Comparison of ENCODE assay signal across 26 cellular contexts in the genomic region with DNA sequence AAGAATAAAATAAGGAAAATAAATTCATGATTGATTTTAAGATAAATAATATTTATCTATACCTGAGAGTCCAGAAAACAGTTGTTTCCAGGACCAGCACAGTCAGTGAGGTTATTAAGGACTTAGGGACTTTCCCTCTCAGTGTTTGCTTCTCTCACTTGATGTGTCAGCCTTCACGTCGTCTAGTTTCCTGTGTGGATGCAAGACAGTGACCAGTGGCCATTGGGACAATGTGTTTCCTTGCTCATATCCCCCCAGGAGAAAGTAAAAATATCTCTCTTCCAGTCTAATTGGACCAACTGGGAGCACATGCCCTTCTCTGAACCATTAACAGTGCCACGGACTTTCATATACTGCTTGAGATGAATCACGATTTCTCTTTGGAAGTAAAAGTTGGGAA.
"Had no signal": no experiment of that assay in that cellular context is flagged by ENCODE, and none has a peak within 500 bp of the region (broad histone marks: within the 10 kb centered on the region; RNA-seq: fewer than 3 reads in every experiment).

No MANE protein-coding gene starts in this region.

- H3K9me3 ChIP-seq: left ventricle myocardium inferior, neutrophil, psoas muscle, right lobe of liver, tibial nerve, uterus had no signal

- H3K27ac ChIP-seq: left ventricle myocardium inferior, neural progenitor cell, neutrophil, parathyroid adenoma, psoas muscle, right lobe of liver, tibial nerve, uterus had no signal

- H3K36me3 ChIP-seq: left ventricle myocardium inferior, neural progenitor cell, neutrophil, right lobe of liver, tibial nerve, uterus had no signal

- ATAC-seq: natural killer cell; psoas muscle; right lobe of liver; stimulated activated memory B cell treated with anti-CD40 and anti-IgM and Interleukin-4, amounts not matched to agents 10 μg/mL and 1 μg/mL and 100 μg/mL, for 72 hours; stimulated activated naive CD8-positive, alpha-beta T cell treated with anti-CD3 and anti-CD28 coated beads, Interleukin-15, amount 100 ng/mL, for 72 hours had no signal

- H3K4me1 ChIP-seq: neural progenitor cell, parathyroid adenoma, psoas muscle, right lobe of liver, tibial nerve, uterus had no signal

- H3K4me3 ChIP-seq: left ventricle myocardium inferior, lung, neural progenitor cell, psoas muscle, right lobe of liver, tibial nerve, uterus had no signal

- H3K27me3 ChIP-seq: neural progenitor cell, neutrophil, right lobe of liver, tibial nerve, uterus had no signal

- DNase-seq: hippocampal formation; kidney glomerular epithelial cell; left colon; left ventricle myocardium inferior; mesendoderm; naive B cell; natural killer cell; nephron progenitor cell; occipital lobe; psoas muscle; right lobe of liver; stimulated activated CD4-positive, alpha-beta T cell treated with anti-CD3 and anti-CD28 coated beads, Interleukin-1b, Interleukin-23, amount 100 ng/mL, for 48 hours; stimulated activated CD4-positive, alpha-beta T cell treated with anti-CD3 and anti-CD28 coated beads, Interleukin-2, amount 100 ng/mL, for 48 hours; stimulated activated CD4-positive, alpha-beta T cell treated with anti-CD3 and anti-CD28 coated beads, Interleukin-4, amount 100 ng/mL, for 4 hours; stimulated activated CD8-positive, alpha-beta memory T cell treated with anti-CD3 and anti-CD28 coated beads, Interleukin-4, amount 100 ng/mL, for 48 hours; stimulated activated naive CD4-positive, alpha-beta T cell treated with Interleukin-2 at 50 U/mL for 16 hours; stimulated activated naive CD8-positive, alpha-beta T cell treated with anti-CD3 and anti-CD28 coated beads, Interleukin-15, amount 100 ng/mL, for 72 hours; substantia nigra; uterus had no signal

- FAIRE-seq: keratinocyte had no signal
